Comparison of ENCODE assay signal across 13 cellular contexts in the genomic region with DNA sequence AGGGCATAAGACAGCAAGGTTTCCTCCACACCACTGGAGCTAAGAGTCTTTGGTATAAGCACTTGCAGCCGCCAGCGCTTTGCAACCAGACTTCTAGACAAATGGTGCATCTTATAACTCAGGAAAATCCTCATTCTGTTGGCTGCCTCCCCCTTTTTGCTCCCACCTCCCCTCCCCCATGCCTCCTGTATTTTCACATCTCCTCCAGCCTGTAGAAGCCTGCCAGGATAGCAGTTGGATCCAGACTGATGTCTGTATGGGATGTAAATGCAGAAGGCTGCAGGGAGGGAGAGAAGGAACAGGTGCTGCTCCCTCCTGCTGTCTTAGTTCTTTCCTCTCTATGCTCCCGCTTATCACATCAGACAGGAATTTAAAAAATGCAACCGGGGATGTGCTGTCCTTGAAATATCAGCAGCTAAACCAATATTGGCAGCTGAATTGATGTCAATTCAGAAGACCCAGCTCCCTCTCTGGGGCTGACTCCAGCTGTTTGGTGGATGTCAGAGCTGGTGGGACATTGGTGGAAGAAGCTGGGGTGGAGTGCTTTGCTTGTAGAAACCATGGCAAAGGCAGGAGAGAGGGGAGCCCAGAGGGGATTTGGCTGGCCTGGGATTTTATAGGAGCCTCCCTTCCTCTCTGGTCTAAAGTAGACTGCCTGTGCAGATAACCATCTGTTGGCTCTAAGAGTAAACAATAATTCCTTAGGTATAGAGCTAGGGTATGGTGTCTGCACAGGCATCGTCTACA. TPM values are rescaled to one million over a fixed set of nuclear protein-coding genes. Genes with fewer than 3 reads are reported as not detected.
DNase-seq lines count a peak whose midpoint lies in the region; FAIRE-seq and TF ChIP-seq lines count a peak whose summit lies in the region.
"Had no signal": no experiment of that assay in that cellular context is flagged by ENCODE, and none has a peak within 500 bp of the region (broad histone marks: within the 10 kb centered on the region; RNA-seq: fewer than 3 reads in every experiment).

No MANE protein-coding gene starts in this region.

- no peak overlapping the region for H2BK15ac ChIP-seq in H1 (ENCODE audit: low read length)

- H3K4me2 ChIP-seq in H1 (ENCODE audit: insufficient read depth in 1 of 2, low read depth in 2 of 2, low read length in 2 of 2), result peak overlapping the region; percentile 45 to 62

- no peaks in the 10 kb centered on the region for H3K36me3 ChIP-seq in H1 (ENCODE audit: control insufficient read depth in 2 of 4, insufficient read depth in 4 of 4, low read length in 3 of 4)
- H3K36me3 ChIP-seq in adrenal gland (replicated peaks in 1 of 2), result no peaks in the 10 kb centered on the region
- H3K36me3 ChIP-seq in breast epithelium, result no peaks in the 10 kb centered on the region

- 36% methylated on average over 5 of the region's 5 CpGs; no CpG with 5 or more reads in 1 of the 2 experiments for WGBS in H1 (ENCODE audit: extremely low coverage in 1 of 2, insufficient coverage in 1 of 2, insufficient read length in 1 of 2, insufficient replicate concordance in 2 of 2, low coverage in 1 of 2, low lambda C conversion rate in 2 of 2, missing lambda C conversion rate in 1 of 2), 2 experiments
- 58 to 70% (median 64%) methylated on average over 5 of the region's 5 CpGs for WGBS in adrenal gland, 4 donors

- H3K4me1 ChIP-seq in H1 (replicated peaks in 1 of 4; ENCODE audit: control insufficient read depth in 3 of 4, insufficient read depth in 4 of 4, low read length in 3 of 4) (peaks cover 24 to 45% (median 40%) of the 10 kb centered on the region in 4 experiments), adrenal gland (replicated peaks in 1 of 2) (peaks cover 0 to 6% of the 10 kb centered on the region in 2 donors), breast epithelium (no peaks in the 10 kb centered on the region)

- H3K56ac ChIP-seq in H1 (replicated peaks; ENCODE audit: insufficient read length, low read depth, low read length), result no peak overlapping the region

- FAIRE-seq in H1 (lab: Jason Lieb, UNC), result peak; percentile 70
- FAIRE-seq: keratinocyte had no signal

- TF ChIP-seq CTCF in H1 (IDR thresholded peaks at IDR 0.05; ENCODE audit: control extremely low read depth in 1 of 3, insufficient read depth in 1 of 3, low read depth in 1 of 3, low read length in 3 of 3) (no peak), adrenal gland (IDR thresholded peaks at IDR 0.05) (no peak), breast epithelium (IDR thresholded peaks at IDR 0.05) (no peak)

- no peak overlapping the region for H4K5ac ChIP-seq in H1 (ENCODE audit: insufficient read length, low read depth, low read length)

- peak overlapping the region; percentile 75 for H3K18ac ChIP-seq in H1 (ENCODE audit: extremely low read depth, low read length)

- H3K4ac ChIP-seq in H1 (replicated peaks; ENCODE audit: insufficient read length, low read depth, low read length), result no peak overlapping the region

- peak in 1 of 2 experiments; percentile 92; a peak in 1 of 3 replicates for TF ChIP-seq EP300 in H1 (IDR thresholded peaks at IDR 0.05; ENCODE audit: borderline replicate concordance in 1 of 2, low read depth in 2 of 2, low read length in 2 of 2)

- H3K4me3 ChIP-seq in H1 (ENCODE audit: extremely low read depth in 1 of 4, insufficient read depth in 2 of 4, low read depth in 3 of 4, low read length in 4 of 4), result peak overlapping the region in 1 of 4 experiments; percentile 27; a peak in 2 of 8 replicates
- no peak overlapping the region for H3K4me3 ChIP-seq in adrenal gland
- H3K4me3 ChIP-seq in breast epithelium, result no peak overlapping the region

- intact Hi-C loops in posterior cingulate gyrus (cut with DNase I) (no loop called here), adrenal gland (cut with DNase I) (no loop called here), breast epithelium (cut with DNase I; ENCODE audit: low total_unique reads) (loop anchor here (10.0 kb wide), 1 partner anchor 509 kb away; the partner anchor contains the start of gene PPP1R15B)

- H2BK5ac ChIP-seq in H1 (ENCODE audit: low read depth, low read length), result peak overlapping the region; percentile 82

- H3K9ac ChIP-seq in H1 (replicated peaks in 1 of 4; ENCODE audit: extremely low read depth in 1 of 4, low read depth in 3 of 4, low read length in 3 of 4), result peak overlapping the region in 1 of 4 experiments; percentile 38; a peak in 3 of 7 replicates

- no peak overlapping the region for H3K27ac ChIP-seq in H1 (ENCODE audit: low read depth, low read length)
- H3K27ac ChIP-seq in adrenal gland, result no peak overlapping the region
- no peak overlapping the region for H3K27ac ChIP-seq in breast epithelium

- no peaks in the 10 kb centered on the region for H3K23me2 ChIP-seq in H1 (ENCODE audit: low read depth, low read length)

- no peak overlapping the region for H4K8ac ChIP-seq in H1 (ENCODE audit: extremely low read depth, insufficient read depth, low read length)

- H3K14ac ChIP-seq in H1 (ENCODE audit: insufficient read length), result no peak overlapping the region

- H2BK12ac ChIP-seq in H1 (ENCODE audit: low read depth, low read length), result peak overlapping the region; percentile 97; the same call in 1 of the 2 replicates

- no peak overlapping the region for H4K91ac ChIP-seq in H1 (replicated peaks; ENCODE audit: insufficient read length, low read length)

- H2BK20ac ChIP-seq in H1 (ENCODE audit: low read length), result peak overlapping the region; percentile 92; the same call in 1 of the 2 replicates

- peak overlapping the region; percentile 47 for H2BK120ac ChIP-seq in H1 (replicated peaks; ENCODE audit: low read depth, low read length)

- TF ChIP-seq POLR2A in H1 (IDR thresholded peaks at IDR 0.05; ENCODE audit: control extremely low read depth in 1 of 2, low read depth in 2 of 2, low read length in 2 of 2) (no peak), adrenal gland (IDR thresholded peaks at IDR 0.05) (no peak), breast epithelium (IDR thresholded peaks at IDR 0.05) (no peak)

- DNase-seq in GM03348 (ENCODE audit: low spot score), result peak; percentile 64
- peak; percentile 92 for DNase-seq in NCI-H2171 treated with DMSO at 0.1 percent for 48 hours (lab: John Stamatoyannopoulos, UW)
- peak in 1 of 2 experiments; percentile 79 for DNase-seq in H1 (ENCODE audit: low read depth in 1 of 2, low spot score in 2 of 2)
- DNase-seq in posterior cingulate gyrus, result peak in 8 of 10 donors; percentile 30 to 88 (median 54)
- no peak for DNase-seq in adrenal gland
- no peak for DNase-seq in activated effector memory CD4-positive, alpha-beta T cell treated with Interleukin-2 at 50 U/mL for 16 hours
- no peak for DNase-seq in breast epithelium (ENCODE audit: low spot score in 2 of 2)
- no peak for DNase-seq in stimulated activated CD4-positive, alpha-beta T cell treated with anti-CD3 and anti-CD28 coated beads, Interleukin-15, amount 100 ng/mL, for 24 hours
- DNase-seq: activated CD8-positive, alpha-beta memory T cell treated with anti-CD3 and anti-CD28 coated beads for 24 hours; DMS79; KBM-7; NCI-H526 had no signal

- H3K9me3 ChIP-seq in H1 (ENCODE audit: insufficient read depth in 2 of 2, low read depth in 1 of 2, low read length in 1 of 2) (no peaks in the 10 kb centered on the region), adrenal gland (replicated peaks in 1 of 3) (no peaks in the 10 kb centered on the region), breast epithelium (no peaks in the 10 kb centered on the region)

- POLR2A ChIA-PET in H1 (lab: Charles Lee; ENCODE audit: partially characterized antibody), result interaction anchor here (0.8 to 3.0 kb wide), 11 partner anchors 12 to 97 kb away, joined by 3 to 10 read pairs (median 5); no protein-coding TSS in a partner anchor

- no peak overlapping the region for H3K23ac ChIP-seq in H1 (ENCODE audit: insufficient read length)

- H2AFZ ChIP-seq in H1 (ENCODE audit: low read length), result no peak overlapping the region

- no peaks in the 10 kb centered on the region for H3K79me2 ChIP-seq in H1 (ENCODE audit: control insufficient read depth in 1 of 2, insufficient read depth in 2 of 2, low read length in 2 of 2)

- TF ChIP-seq RAD21 in H1 (IDR thresholded peaks at IDR 0.05 in 1 of 2, conservative IDR thresholded peaks at IDR 0.05 in 1 of 2; ENCODE audit: low read depth in 2 of 2, low read length in 2 of 2), result no peak

- no peaks in the 10 kb centered on the region for H4K20me1 ChIP-seq in H1 (replicated peaks in 1 of 2; ENCODE audit: control insufficient read depth in 1 of 2, insufficient read depth in 2 of 2, low read length in 2 of 2)

- H2AK5ac ChIP-seq in H1 (ENCODE audit: low read depth, low read length), result peak overlapping the region; percentile 79; the same call in 1 of the 2 replicates

- CTCF ChIA-PET in H1 (lab: Charles Lee; ENCODE audit: partially characterized antibody), result interaction anchor here (0.6 to 3.9 kb wide), 17 partner anchors 11 to 402 kb away, joined by 3 to 50 read pairs (median 4); no protein-coding TSS in a partner anchor

- no peaks in the 10 kb centered on the region for H3K79me1 ChIP-seq in H1 (ENCODE audit: low read depth, low read length)

- H3K27me3 ChIP-seq in H1 (replicated peaks in 1 of 4; ENCODE audit: control insufficient read depth in 3 of 4, extremely low read depth in 1 of 4, insufficient read depth in 3 of 4, low read length in 3 of 4) (no peaks in the 10 kb centered on the region), adrenal gland (no peaks in the 10 kb centered on the region), breast epithelium (no peaks in the 10 kb centered on the region)

TF ChIP-seq in H1, 55 proteins besides CTCF, POLR2A, EP300 and RAD21 (continues in another document):
- TF ChIP-seq TEAD4 (IDR thresholded peaks at IDR 0.05; ENCODE audit: low read depth, low read length), result peak; percentile 95
- no peak for TF ChIP-seq RNF2 (IDR thresholded peaks at IDR 0.05; ENCODE audit: borderline replicate concordance, low read depth, low read length, missing control alignments, poor library complexity, severe bottlenecking)
- peak; percentile 76 to 88; a peak in 2 of 4 replicates for TF ChIP-seq SIN3A (conservative IDR thresholded peaks at IDR 0.05 in 1 of 2, IDR thresholded peaks at IDR 0.05 in 1 of 2; ENCODE audit: low read depth in 1 of 2, low read length in 2 of 2)
- no peak for TF ChIP-seq NRF1 (IDR thresholded peaks at IDR 0.05; ENCODE audit: low read depth, low read length)
- TF ChIP-seq RFX5 (IDR thresholded peaks at IDR 0.05; ENCODE audit: borderline replicate concordance, low read depth, low read length), result no peak

RNA-seq across cellular contexts. Expression of gene NFASC, which starts 53.5 kb away (rescaled TPM):
- 10.4 and 15.2 TPM in 2 replicates for total RNA-seq in H1 (2021; fragmentation: NEBNext Ultra II Directional; extraction: Animal tissue kit (Norgen Biotek cat#: 25700))
- polyA plus RNA-seq in H1 (2011; rRNA removed), result 5.0 and 6.9 TPM in 2 replicates
- polyA plus RNA-seq in H1 (2011; cell fraction: cytosol; rRNA removed), result 5.6 TPM
- polyA plus RNA-seq in H1 (2011; cell fraction: nucleus; rRNA removed), result 16.2 TPM
- 5.0 to 6.4 TPM (median 6.1 TPM) in 4 replicates for polyA plus RNA-seq in H1 (2012, experiment 1 of 2)
- 3.0 TPM for polyA plus RNA-seq in H1 (2012, experiment 2 of 2)
- polyA plus RNA-seq in H1 (2013, experiment 1 of 2), result 12.9 TPM
- 12.7 TPM for polyA plus RNA-seq in H1 (2013, experiment 2 of 2)
- polyA minus RNA-seq in H1 (2011; rRNA and poly(A)+ RNA removed), result 9.3 and 10.2 TPM in 2 replicates
- 4.8 TPM for polyA minus RNA-seq in H1 (2011; cell fraction: cytosol; rRNA and poly(A)+ RNA removed)
- polyA minus RNA-seq in H1 (2011; cell fraction: nucleus; rRNA and poly(A)+ RNA removed), result 14.8 TPM
- total RNA-seq in adrenal gland, result 10 to 100 TPM; 31.2 to 76.7 (median 49.5) TPM
- polyA plus RNA-seq in adrenal gland, result 10 to 100 TPM; 15.0 to 56.2 (median 24.6) TPM
- 10 to 100 TPM in 2 of 3 donors, 1 to 10 TPM in 1; 1.6 to 19.5 (median 14.1) TPM for total RNA-seq in breast epithelium

Comparison
In these comparisons a context has a peak if more than half of its experiments do, and no peak if none do; other contexts are left out.
1. DNase-seq: peak in GM03348 (single experiment), NCI-H2171 treated with DMSO at 0.1 percent for 48 hours (single experiment) and posterior cingulate gyrus (8 of 10); none in adrenal gland (0 of 7), activated effector memory CD4-positive, alpha-beta T cell treated with Interleukin-2 at 50 U/mL for 16 hours (single experiment), breast epithelium (0 of 2) and stimulated activated CD4-positive, alpha-beta T cell treated with anti-CD3 and anti-CD28 coated beads, Interleukin-15, amount 100 ng/mL, for 24 hours (single experiment).